ENCODE assay signal across 20 cellular contexts in the genomic region with DNA sequence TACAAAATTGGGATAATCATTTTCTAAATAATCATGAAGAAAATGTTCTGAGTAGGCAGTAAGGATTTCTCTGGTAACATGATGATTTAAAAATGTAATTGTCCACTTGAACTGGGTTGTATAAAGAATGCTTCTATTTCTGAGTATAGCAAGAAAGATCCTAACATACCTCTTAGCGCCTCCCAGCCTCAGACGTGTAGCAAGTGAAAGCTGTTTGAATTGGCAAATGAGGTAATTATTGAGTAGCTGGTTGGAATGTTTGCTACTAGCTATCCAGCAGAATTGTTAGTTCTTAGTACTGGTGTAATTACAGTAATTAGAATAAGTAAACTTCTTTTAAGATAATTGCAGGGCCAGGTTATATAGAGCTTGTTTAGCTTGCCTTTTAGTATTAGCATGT. TPM values are rescaled to one million over a fixed set of nuclear protein-coding genes. Genes with fewer than 3 reads are reported as not detected.
A peak's percentile ranks its signal among the peaks of the same experiment; 100 is the strongest.
DNase-seq lines count a peak whose midpoint lies in the region; ATAC-seq and TF ChIP-seq lines count a peak whose summit lies in the region.
"Had no signal": no experiment of that assay in that cellular context is flagged by ENCODE, and none has a peak within 500 bp of the region (broad histone marks: within the 10 kb centered on the region; RNA-seq: fewer than 3 reads in every experiment).

No MANE protein-coding gene starts in this region.

- DNase-seq in NCI-H1105 treated with DMSO at 0.1 percent for 48 hours (lab: John Stamatoyannopoulos, UW) (peak; percentile 80), NCI-H526 (lab: John Stamatoyannopoulos, UW) (peak; percentile 68 to 71), iris pigment epithelial cell (ENCODE audit: low read depth) (peak; percentile 19), mucosa of gallbladder (ENCODE audit: low spot score) (no peak), HuH-7.5 (ENCODE audit: low spot score) (no peak), DMS79 treated with DMSO at 0.1 percent for 48 hours (lab: John Stamatoyannopoulos, UW) (no peak)
- DNase-seq: activated CD8-positive, alpha-beta T cell treated with anti-CD3 and anti-CD28 coated beads, Interleukin-2, amount 10 ng/mL, durations not matched to agents 7 days and 5 days; activated naive CD4-positive, alpha-beta T cell; activated T-cell treated with anti-CD3 and anti-CD28 coated beads, Interleukin-2, amount 50 U/mL, for 1 hour; foreskin fibroblast; hypothalamus; kidney; naive B cell; sigmoid colon; uterus had no signal

- 0 out of 2 replicates have a peak overlapping the region, but pooled peaks have one; percentile 9 for H3K27ac ChIP-seq in 22Rv1
- H3K27ac ChIP-seq: KMS-11, parathyroid adenoma, RWPE1, uterus had no signal

- ATAC-seq in GM18498 (IDR thresholded peaks at IDR 0.05; ENCODE audit: unreplicated experiment), result no peak
- ATAC-seq: activated CD8-positive, alpha-beta T cell treated with anti-CD3 and anti-CD28 coated beads, Interleukin-2, amount 10 ng/mL, durations not matched to agents 7 days and 5 days had no signal

- TF ChIP-seq CTCF in 22Rv1 (IDR thresholded peaks at IDR 0.05), result no peak

RNA-seq across cellular contexts. Expression of a gene that starts 47.9 kb away (rescaled TPM):
- total RNA-seq in mucosa of gallbladder, result 211 TPM

Comparison
In these comparisons a context has a peak if more than half of its experiments do, and no peak if none do; other contexts are left out.
1. DNase-seq: peak in NCI-H1105 treated with DMSO at 0.1 percent for 48 hours (single experiment), NCI-H526 (2 of 2) and iris pigment epithelial cell (single experiment); none in mucosa of gallbladder (single experiment), HuH-7.5 (single experiment) and DMS79 treated with DMSO at 0.1 percent for 48 hours (single experiment).